Comparison of ENCODE assay signal across 8 cellular contexts in the genomic region with DNA sequence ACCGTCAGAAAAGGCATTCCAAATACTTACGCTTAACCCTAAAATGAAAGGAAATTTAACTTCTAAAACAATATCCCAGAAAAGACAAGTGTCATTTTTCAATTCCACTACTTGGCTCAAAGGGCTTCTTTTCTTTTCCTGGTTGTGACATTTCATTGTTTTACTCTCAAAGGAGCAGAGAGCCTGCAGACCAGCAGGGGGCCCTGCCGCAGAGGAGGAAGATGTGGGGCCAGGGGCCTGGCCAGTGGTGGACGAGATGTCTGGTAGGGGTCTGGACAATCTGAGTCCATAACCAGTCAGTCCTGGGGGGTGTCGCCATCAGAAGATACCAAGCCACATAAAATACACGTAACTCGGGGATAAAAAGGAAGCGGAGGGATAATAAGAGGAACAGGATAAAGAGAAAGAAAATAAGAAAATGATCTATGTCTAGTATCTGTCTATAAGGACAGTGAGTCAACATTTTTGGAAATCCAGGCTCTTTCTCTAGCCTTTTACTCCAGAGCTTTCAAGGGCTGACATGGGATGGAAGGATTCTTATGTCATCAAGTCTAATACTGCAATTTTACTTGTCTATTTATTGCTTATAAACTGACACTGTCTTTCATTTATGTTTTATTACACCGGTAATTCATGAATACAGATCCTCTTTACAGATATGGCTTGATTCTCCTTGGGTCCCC. TPM values are rescaled to one million over a fixed set of nuclear protein-coding genes. Genes with fewer than 3 reads are reported as not detected.
DNase-seq lines count a peak whose midpoint lies in the region; ATAC-seq and TF ChIP-seq lines count a peak whose summit lies in the region.

No MANE protein-coding gene starts in this region.

- no peak overlapping the region for H3K4me3 Mint-ChIP-seq in activated CD4-positive, alpha-beta memory T cell treated with anti-CD3 and anti-CD28 coated beads for 36 hours

- DNase-seq in BE2C (peak; percentile 59), HCT116 (ENCODE audit: low read depth, low spot score) (no peak), foreskin keratinocyte (no peak), retina (peak; percentile 21), NCI-H226 (no peak), AG08395 (ENCODE audit: low spot score) (no peak)
- DNase-seq in activated CD4-positive, alpha-beta memory T cell treated with anti-CD3 and anti-CD28 coated beads for 36 hours, result peak; percentile 64
- DNase-seq in stimulated activated naive CD4-positive, alpha-beta T cell treated with Interleukin-2 at 50 U/mL for 16 hours (lab: John Stamatoyannopoulos, UW), result no peak

- H3K4me1 ChIP-seq in BE2C (peaks cover 3% of the 10 kb centered on the region; the same call in 1 of the 2 replicates), HCT116 (ENCODE audit: control insufficient read depth in 1 of 2, insufficient read depth in 2 of 2, low read length in 2 of 2) (peaks cover 9 to 32% of the 10 kb centered on the region in 2 experiments; a peak in 3 of 4 replicates), foreskin keratinocyte (peaks cover 20% of the 10 kb centered on the region)

- H3K9me3 ChIP-seq in BE2C (no peaks in the 10 kb centered on the region), HCT116 (ENCODE audit: control insufficient read depth in 1 of 2, insufficient read depth in 1 of 2, low read depth in 1 of 2, low read length in 2 of 2) (no peaks in the 10 kb centered on the region)

- intact Hi-C loops in HCT116 (cut with micrococcal nuclease), result loop anchor here (5.0 kb wide), 1 partner anchor 126 kb away; no protein-coding TSS in a partner anchor
- intact Hi-C loops in activated CD4-positive, alpha-beta memory T cell treated with anti-CD3 and anti-CD28 coated beads for 36 hours (cut with micrococcal nuclease), result loop anchor here (2.0 to 5.0 kb wide), 2 partner anchors 133 to 154 kb away; no protein-coding TSS in a partner anchor

- H3K4me3 ChIP-seq in BE2C (ENCODE audit: low read depth, low read length), result no peak overlapping the region
- no peak overlapping the region for H3K4me3 ChIP-seq in HCT116 (replicated peaks in 1 of 2; ENCODE audit: low read depth in 1 of 2, low read length in 2 of 2)

- no peak for TF ChIP-seq POLR2A in HCT116 (IDR thresholded peaks at IDR 0.05; ENCODE audit: borderline replicate concordance, extremely low read depth, insufficient read depth, insufficient read length)

- RAD21 ChIA-PET in HCT116 (lab: Charles Lee; ENCODE audit: low non-redundant PET in 1 of 2, low total read pairs in 2 of 2, uncharacterized antibody in 2 of 2, unreplicated experiment in 2 of 2), result no interaction called here

- no peak overlapping the region for H3K27ac Mint-ChIP-seq in activated CD4-positive, alpha-beta memory T cell treated with anti-CD3 and anti-CD28 coated beads for 36 hours

- H3K9me2 ChIP-seq in HCT116 (ENCODE audit: insufficient read depth), result no peaks in the 10 kb centered on the region

- H3K9ac ChIP-seq in HCT116 (ENCODE audit: low read length), result no peak overlapping the region

- peak; percentile 78 for TF ChIP-seq CTCF in BE2C (IDR thresholded peaks at IDR 0.05; ENCODE audit: low read depth, low read length)
- peak; percentile 61 to 96 (median 87); a peak in 5 of 6 replicates for TF ChIP-seq CTCF in HCT116 (IDR thresholded peaks at IDR 0.05 in 2 of 3, conservative IDR thresholded peaks at IDR 0.05 in 1 of 3; ENCODE audit: borderline replicate concordance in 1 of 3, insufficient read depth in 1 of 3, low read depth in 2 of 3, low read length in 2 of 3)
- TF ChIP-seq CTCF in foreskin keratinocyte (conservative IDR thresholded peaks at IDR 0.05), result peak; percentile 64

- POLR2A ChIA-PET in HCT116 (lab: Charles Lee), result no interaction called here
- POLR2A ChIA-PET in activated CD4-positive, alpha-beta memory T cell treated with anti-CD3 and anti-CD28 coated beads for 36 hours (lab: Charles Lee), result interaction anchor here (0.6 to 0.7 kb wide), 3 partner anchors 41 to 131 kb away, joined by 3 read pairs; no protein-coding TSS in a partner anchor

- no peak overlapping the region for H3K27ac ChIP-seq in HCT116 (ENCODE audit: low read depth, low read length)
- no peak overlapping the region for H3K27ac ChIP-seq in foreskin keratinocyte

- BruUV-seq in HCT116 (replicated peaks; lab: Mats Ljungman, UMichigan), result no TSS peak

- H3K4me2 ChIP-seq in HCT116 (ENCODE audit: low read length), result peak overlapping the region; percentile 27; the same call in 1 of the 2 replicates

- TF ChIP-seq RAD21 in HCT116 (IDR thresholded peaks at IDR 0.05; ENCODE audit: low read depth), result peak; percentile 72

- H3K27me3 Mint-ChIP-seq in activated CD4-positive, alpha-beta memory T cell treated with anti-CD3 and anti-CD28 coated beads for 36 hours, result no peaks in the 10 kb centered on the region

- H2AFZ ChIP-seq in HCT116 (ENCODE audit: low read depth, low read length, poor library complexity, severe bottlenecking), result no peak overlapping the region

- H3K36me3 ChIP-seq in BE2C (no peaks in the 10 kb centered on the region), HCT116 (ENCODE audit: control insufficient read depth in 1 of 2, insufficient read depth in 2 of 2, low read length in 2 of 2) (no peaks in the 10 kb centered on the region)

- ATAC-seq in HCT116 (peak; percentile 80), foreskin keratinocyte (no peak)

- no peaks in the 10 kb centered on the region for H4K20me1 ChIP-seq in HCT116 (ENCODE audit: insufficient read depth)

- peaks cover 55% of the 10 kb centered on the region for H3K4me1 Mint-ChIP-seq in activated CD4-positive, alpha-beta memory T cell treated with anti-CD3 and anti-CD28 coated beads for 36 hours (ENCODE audit: low read depth)

- H3K36me3 Mint-ChIP-seq in activated CD4-positive, alpha-beta memory T cell treated with anti-CD3 and anti-CD28 coated beads for 36 hours, result peaks cover 2% of the 10 kb centered on the region

- no peaks in the 10 kb centered on the region for H3K9me3 Mint-ChIP-seq in activated CD4-positive, alpha-beta memory T cell treated with anti-CD3 and anti-CD28 coated beads for 36 hours

- CTCF ChIA-PET in HCT116 (lab: Charles Lee), result interaction anchor here (1.7 kb wide), 1 partner anchor 133 kb away, joined by 7 read pairs; no protein-coding TSS in a partner anchor
- CTCF ChIA-PET in activated CD4-positive, alpha-beta memory T cell treated with anti-CD3 and anti-CD28 coated beads for 36 hours (lab: Charles Lee), result interaction anchor here (0.7 to 4.1 kb wide), 8 partner anchors 8 to 156 kb away, joined by 3 to 24 read pairs (median 4); no protein-coding TSS in a partner anchor

- H3K27me3 ChIP-seq in BE2C, result no peaks in the 10 kb centered on the region
- H3K27me3 ChIP-seq in HCT116 (ENCODE audit: insufficient read depth, low read length), result no peaks in the 10 kb centered on the region
- no peaks in the 10 kb centered on the region for H3K27me3 ChIP-seq in foreskin keratinocyte

- H3K79me2 ChIP-seq in HCT116 (ENCODE audit: insufficient read depth, low read length), result no peaks in the 10 kb centered on the region

TF ChIP-seq in HCT116, 20 proteins besides CTCF, POLR2A, EP300 and RAD21:
- TF ChIP-seq ZFX (IDR thresholded peaks at IDR 0.05) (no peak), EZH2phosphoT487 (IDR thresholded peaks at IDR 0.05; ENCODE audit: borderline replicate concordance) (no peak), SIN3A (IDR thresholded peaks at IDR 0.05; ENCODE audit: low read depth) (no peak), EZH2 (IDR thresholded peaks at IDR 0.05) (no peak), ATF3 (IDR thresholded peaks at IDR 0.05) (no peak), CBX3 (IDR thresholded peaks at IDR 0.05; ENCODE audit: low read depth) (no peak), JUND (IDR thresholded peaks at IDR 0.05) (no peak), SP1 (IDR thresholded peaks at IDR 0.05; ENCODE audit: low read depth) (no peak), SRF (IDR thresholded peaks at IDR 0.05; ENCODE audit: low read depth) (no peak), POLR2AphosphoS5 (IDR thresholded peaks at IDR 0.05; ENCODE audit: low read depth, low read length) (no peak)
TF ChIP-seq in HCT116: peak in this region for 0.

RNA-seq across cellular contexts. Expression of gene ARHGEF3, which starts 54.2 kb away (rescaled TPM):
- polyA plus RNA-seq in BE2C (2012; ENCODE audit: insufficient read depth, insufficient read length, low read depth), result 4.6 TPM
- 18.1 TPM for total RNA-seq in HCT116 (2021; ENCODE audit: unreplicated experiment)
- 15.4 and 16.6 TPM in 2 replicates for polyA plus RNA-seq in HCT116 (2012)
- total RNA-seq in activated CD4-positive, alpha-beta memory T cell treated with anti-CD3 and anti-CD28 coated beads for 36 hours, result 10 to 100 TPM; 28.0 to 31.5 TPM
- 28.1 and 46.1 TPM in 2 replicates for total RNA-seq in foreskin keratinocyte
- polyA plus RNA-seq in foreskin keratinocyte, result 10.5 and 18.4 TPM in 2 replicates

Comparison
In these comparisons a context has a peak if more than half of its experiments do, and no peak if none do; other contexts are left out.
1. DNase-seq: peak in BE2C (single experiment), activated CD4-positive, alpha-beta memory T cell treated with anti-CD3 and anti-CD28 coated beads for 36 hours (single experiment) and retina (single experiment); none in HCT116 (single experiment), foreskin keratinocyte (0 of 2), NCI-H226 (single experiment), stimulated activated naive CD4-positive, alpha-beta T cell treated with Interleukin-2 at 50 U/mL for 16 hours (single experiment) and AG08395 (single experiment).
2. Peak in every context shown above with its lines, with median percentiles within 50 percentile points of each other: CTCF ChIP-seq.